ENCODE assay signal across 8 cellular contexts in genomic region chr19:3627351-3627723, GRCh38. TPM values are rescaled to one million over a fixed set of nuclear protein-coding genes. Genes with fewer than 3 reads are reported as not detected.
DNase-seq lines count a peak whose midpoint lies in the region; ATAC-seq, FAIRE-seq and TF ChIP-seq lines count a peak whose summit lies in the region.

No MANE protein-coding gene starts in this region.

- H3K9me3 Mint-ChIP-seq in CD4-positive, CD25-positive, alpha-beta regulatory T cell, result no peaks in the 10 kb centered on the region
- no peaks in the 10 kb centered on the region for H3K9me3 Mint-ChIP-seq in dendritic cell treated with granulocyte-macrophage colony-stimulating factor and Interleukin-4, amounts not matched to agents 40 ng/mL and 50 ng/mL, for 4 days

- no peak for DNase-seq in CD4-positive, CD25-positive, alpha-beta regulatory T cell
- DNase-seq in pancreas (peak in 1 of 6 donors; percentile 44), mesendoderm (no peak), inferior parietal cortex (ENCODE audit: extremely low spot score) (no peak)

- peaks cover 29% of the 10 kb centered on the region for H3K4me1 ChIP-seq in CD4-positive, CD25-positive, alpha-beta regulatory T cell (ENCODE audit: control insufficient read depth, insufficient read depth, low read length, poor library complexity, severe bottlenecking)
- peaks cover 12% of the 10 kb centered on the region for H3K4me1 ChIP-seq in OCI-LY3 (ENCODE audit: low read length)
- H3K4me1 ChIP-seq in pancreas, result peaks cover 0 to 13% (median 7%) of the 10 kb centered on the region in 3 donors
- peaks cover 2% of the 10 kb centered on the region for H3K4me1 ChIP-seq in mesendoderm (ENCODE audit: control insufficient read depth, low read depth, low read length)

- H3K27ac ChIP-seq in CD4-positive, CD25-positive, alpha-beta regulatory T cell (ENCODE audit: insufficient read depth, low read length, poor library complexity, severe bottlenecking), result peak overlapping the region; percentile 18
- no peak overlapping the region for H3K27ac ChIP-seq in OCI-LY3 (ENCODE audit: low read length)
- H3K27ac ChIP-seq in pancreas, result peak overlapping the region in 3 of 4 donors; percentile 93 to 98 (median 94)
- H3K27ac ChIP-seq in mesendoderm (ENCODE audit: low read depth, low read length), result no peak overlapping the region

- H2BK5ac ChIP-seq in mesendoderm (ENCODE audit: low read length), result no peak overlapping the region

- peak overlapping the region; percentile 82 to 99 (median 92) for H3K4me3 Mint-ChIP-seq in CD4-positive, CD25-positive, alpha-beta regulatory T cell
- peak overlapping the region; percentile 95 for H3K4me3 Mint-ChIP-seq in dendritic cell treated with granulocyte-macrophage colony-stimulating factor and Interleukin-4, amounts not matched to agents 40 ng/mL and 50 ng/mL, for 4 days

- peaks cover 5 to 40% (median 18%) of the 10 kb centered on the region in 4 donors for H3K4me1 Mint-ChIP-seq in CD4-positive, CD25-positive, alpha-beta regulatory T cell
- H3K4me1 Mint-ChIP-seq in dendritic cell treated with granulocyte-macrophage colony-stimulating factor and Interleukin-4, amounts not matched to agents 40 ng/mL and 50 ng/mL, for 4 days (ENCODE audit: low read depth), result peaks cover 31% of the 10 kb centered on the region

- TF ChIP-seq CTCF in OCI-LY3 (IDR thresholded peaks at IDR 0.05; ENCODE audit: low read depth, low read length) (no peak), pancreas (IDR thresholded peaks at IDR 0.05) (no peak)

- no peak for ATAC-seq in CD4-positive, CD25-positive, alpha-beta regulatory T cell (ENCODE audit: low read depth in 2 of 2)
- no peak for ATAC-seq in pancreas
- ATAC-seq in HG03045 (IDR thresholded peaks at IDR 0.05; ENCODE audit: unreplicated experiment), result no peak
- ATAC-seq in GM21619 (IDR thresholded peaks at IDR 0.05; ENCODE audit: unreplicated experiment), result no peak

- no peak overlapping the region for H3K23ac ChIP-seq in mesendoderm (ENCODE audit: low read length)

- no peak overlapping the region for H2BK120ac ChIP-seq in mesendoderm (ENCODE audit: low read depth, low read length)

- no peak overlapping the region for H3K56ac ChIP-seq in mesendoderm (ENCODE audit: low read length)

- peak overlapping the region in 2 of 3 donors; percentile 99 for H3K27ac Mint-ChIP-seq in CD4-positive, CD25-positive, alpha-beta regulatory T cell
- H3K27ac Mint-ChIP-seq in dendritic cell treated with granulocyte-macrophage colony-stimulating factor and Interleukin-4, amounts not matched to agents 40 ng/mL and 50 ng/mL, for 4 days, result peak overlapping the region; percentile 94

- no peak overlapping the region for H4K5ac ChIP-seq in mesendoderm (ENCODE audit: low read length)

- H3K4me2 ChIP-seq in OCI-LY3 (ENCODE audit: low read length), result peak overlapping the region; percentile 99
- no peak overlapping the region for H3K4me2 ChIP-seq in mesendoderm (ENCODE audit: low read length)

- H4K20me1 ChIP-seq in OCI-LY3 (ENCODE audit: insufficient read depth, low read length), result peaks cover 13% of the 10 kb centered on the region; the same call in 1 of the 2 replicates

- no peak overlapping the region for H2AK5ac ChIP-seq in mesendoderm (ENCODE audit: low read length)

- peaks cover 32% of the 10 kb centered on the region for H3K79me2 ChIP-seq in OCI-LY3 (ENCODE audit: low read length)
- peaks cover 22% of the 10 kb centered on the region for H3K79me2 ChIP-seq in mesendoderm (ENCODE audit: control insufficient read depth, insufficient read depth, low read length)

- no peak overlapping the region for H4K8ac ChIP-seq in mesendoderm (ENCODE audit: low read depth, low read length)

- intact Hi-C loops in dendritic cell treated with granulocyte-macrophage colony-stimulating factor and Interleukin-4, amounts not matched to agents 40 ng/mL and 50 ng/mL, for 4 days (cut with micrococcal nuclease), result no loop called here
- intact Hi-C loops in pancreas (cut with DNase I), result no loop called here

- H3K27me3 Mint-ChIP-seq in CD4-positive, CD25-positive, alpha-beta regulatory T cell, result peaks cover 4% of the 10 kb centered on the region
- H3K27me3 Mint-ChIP-seq in dendritic cell treated with granulocyte-macrophage colony-stimulating factor and Interleukin-4, amounts not matched to agents 40 ng/mL and 50 ng/mL, for 4 days, result no peaks in the 10 kb centered on the region

- H3K36me3 ChIP-seq in CD4-positive, CD25-positive, alpha-beta regulatory T cell (ENCODE audit: control insufficient read depth, insufficient read depth, low read length), result peaks cover 8% of the 10 kb centered on the region
- H3K36me3 ChIP-seq in OCI-LY3 (replicated peaks; ENCODE audit: low read depth, low read length), result peaks cover 13% of the 10 kb centered on the region
- H3K36me3 ChIP-seq in pancreas, result peaks cover 0 to 6% (median 0%) of the 10 kb centered on the region in 3 donors
- H3K36me3 ChIP-seq in mesendoderm (ENCODE audit: control insufficient read depth, insufficient read depth, low read length), result no peaks in the 10 kb centered on the region

- H3K9me3 ChIP-seq in CD4-positive, CD25-positive, alpha-beta regulatory T cell (ENCODE audit: control insufficient read depth in 2 of 2, low read length in 2 of 2), result no peaks in the 10 kb centered on the region
- H3K9me3 ChIP-seq in OCI-LY3 (ENCODE audit: insufficient read depth, low read length), result no peaks in the 10 kb centered on the region
- H3K9me3 ChIP-seq in pancreas, result no peaks in the 10 kb centered on the region

- H2BK15ac ChIP-seq in mesendoderm (replicated peaks; ENCODE audit: low read depth), result no peak overlapping the region

- no peak for FAIRE-seq in pancreas (lab: Jason Lieb, UNC)

- H3K9ac ChIP-seq in OCI-LY3 (ENCODE audit: low read length) (peak overlapping the region; percentile 14; the same call in 1 of the 2 replicates), mesendoderm (ENCODE audit: low read length) (no peak overlapping the region)

- peaks cover 13% of the 10 kb centered on the region for H3K36me3 Mint-ChIP-seq in CD4-positive, CD25-positive, alpha-beta regulatory T cell
- peaks cover 56% of the 10 kb centered on the region for H3K36me3 Mint-ChIP-seq in dendritic cell treated with granulocyte-macrophage colony-stimulating factor and Interleukin-4, amounts not matched to agents 40 ng/mL and 50 ng/mL, for 4 days (ENCODE audit: low read depth)

- H3K79me1 ChIP-seq in mesendoderm (ENCODE audit: low read length), result peaks cover 11% of the 10 kb centered on the region

- H3K4ac ChIP-seq in mesendoderm (ENCODE audit: low read depth, low read length), result no peak overlapping the region

- H3K27me3 ChIP-seq in CD4-positive, CD25-positive, alpha-beta regulatory T cell (ENCODE audit: control insufficient read depth, insufficient read depth, low read length), result no peaks in the 10 kb centered on the region
- H3K27me3 ChIP-seq in OCI-LY3 (ENCODE audit: low read depth, low read length) (no peaks in the 10 kb centered on the region), pancreas (no peaks in the 10 kb centered on the region), mesendoderm (ENCODE audit: insufficient read depth, low read length, poor library complexity) (no peaks in the 10 kb centered on the region)

- H3K18ac ChIP-seq in mesendoderm (ENCODE audit: low read length), result no peak overlapping the region

- H3K4me3 ChIP-seq in CD4-positive, CD25-positive, alpha-beta regulatory T cell (ENCODE audit: low read depth, low read length), result peak overlapping the region; percentile 51
- peak overlapping the region; percentile 93 for H3K4me3 ChIP-seq in OCI-LY3 (ENCODE audit: low read length)
- H3K4me3 ChIP-seq in pancreas, result peak overlapping the region in 2 of 4 donors; percentile 90 to 97
- no peak overlapping the region for H3K4me3 ChIP-seq in mesendoderm (ENCODE audit: low read length)

- 52 to 57% methylated on average over 7 of the region's 7 CpGs for WGBS in pancreas, 2 donors
- WGBS in mesendoderm (ENCODE audit: extremely low coverage, insufficient coverage, low lambda C conversion rate), result no CpG with 5 or more reads among the region's 7 CpGs

- H2AFZ ChIP-seq in OCI-LY3 (ENCODE audit: low read depth, low read length), result peak overlapping the region; percentile 35; the same call in 1 of the 2 replicates

RNA-seq across cellular contexts. Expression of gene CACTIN, which starts 0.7 kb away (rescaled TPM):
- total RNA-seq in CD4-positive, CD25-positive, alpha-beta regulatory T cell, result 32.7 TPM
- 10 to 100 TPM in 1 of 4 donors, 1 to 10 TPM in 3; 2.9 to 10.4 (median 8.9) TPM for polyA plus RNA-seq in CD4-positive, CD25-positive, alpha-beta regulatory T cell
- total RNA-seq in pancreas, result 10 to 100 TPM in 3 of 6 donors, 1 to 10 TPM in 3; 6.8 to 14.6 (median 10.4) TPM
- 10 to 100 TPM; 17.4 to 27.2 TPM for polyA plus RNA-seq in pancreas
- 25.7 TPM for polyA plus RNA-seq in mesendoderm (2013, experiment 1 of 2)
- polyA plus RNA-seq in mesendoderm (2013, experiment 2 of 2), result 28.3 TPM

RNA-seq across cellular contexts. Expression of gene TBXA2R, which starts 20.7 kb away (rescaled TPM):
- total RNA-seq in CD4-positive, CD25-positive, alpha-beta regulatory T cell, result 1.7 TPM
- under 1 TPM in 3 of 4 donors, not detected in 1; 0.19 to 0.85 (median 0.61) TPM for polyA plus RNA-seq in CD4-positive, CD25-positive, alpha-beta regulatory T cell
- total RNA-seq in pancreas, result 1 to 10 TPM in 2 of 6 donors, under 1 TPM in 4; 0.42 to 1.2 (median 0.50) TPM
- polyA plus RNA-seq in pancreas, result 1 to 10 TPM in 1 of 2 donors, under 1 TPM in 1; 0.95 to 1.5 TPM
- polyA plus RNA-seq in mesendoderm (2013, experiment 1 of 2), result 0.63 TPM
- 0.56 TPM for polyA plus RNA-seq in mesendoderm (2013, experiment 2 of 2)

RNA-seq across cellular contexts. Expression of gene GIPC3, which starts 42.1 kb away (rescaled TPM):
- total RNA-seq in CD4-positive, CD25-positive, alpha-beta regulatory T cell, result 0.52 TPM
- under 1 TPM in 1 of 4 donors, not detected in 3; 0.10 TPM for polyA plus RNA-seq in CD4-positive, CD25-positive, alpha-beta regulatory T cell
- under 1 TPM; 0.17 to 0.34 (median 0.28) TPM for total RNA-seq in pancreas
- under 1 TPM; 0.72 to 0.92 TPM for polyA plus RNA-seq in pancreas
- 0.49 TPM for polyA plus RNA-seq in mesendoderm (2013, experiment 1 of 2)
- 0.53 TPM for polyA plus RNA-seq in mesendoderm (2013, experiment 2 of 2)

RNA-seq across cellular contexts. Expression of gene HMG20B, which starts 54.6 kb away (rescaled TPM):
- total RNA-seq in CD4-positive, CD25-positive, alpha-beta regulatory T cell, result 47.8 TPM
- polyA plus RNA-seq in CD4-positive, CD25-positive, alpha-beta regulatory T cell, result 10 to 100 TPM; 35.4 to 49.3 (median 40.6) TPM
- total RNA-seq in pancreas, result 10 to 100 TPM; 26.3 to 45.7 (median 30.6) TPM
- 100 to 1,000 TPM in 1 of 2 donors, 10 to 100 TPM in 1; 84.0 to 102 TPM for polyA plus RNA-seq in pancreas
- 41.2 TPM for polyA plus RNA-seq in mesendoderm (2013, experiment 1 of 2)
- polyA plus RNA-seq in mesendoderm (2013, experiment 2 of 2), result 42.0 TPM

Comparison
In these comparisons a context has a peak if more than half of its experiments do, and no peak if none do; other contexts are left out.
1. H3K27ac ChIP-seq: peak in CD4-positive, CD25-positive, alpha-beta regulatory T cell (single experiment) and pancreas (3 of 4); none in OCI-LY3 (single experiment) and mesendoderm (single experiment).